In genomic region chr12:110234197-110235154, GRCh38 we compare ENCODE assay signal across 2 cellular contexts.
A peak's percentile ranks its signal among the peaks of the same experiment; 100 is the strongest.
TF ChIP-seq lines count a peak whose summit lies in the region.

No MANE protein-coding gene starts in this region.

TF ChIP-seq in IMR-90, 13 proteins besides CTCF, POLR2A, EP300 and RAD21:
- TF ChIP-seq MXI1 (IDR thresholded peaks at IDR 0.05; ENCODE audit: borderline replicate concordance, low read depth, low read length) (no peak), MAZ (IDR thresholded peaks at IDR 0.05; ENCODE audit: borderline replicate concordance, low read depth, low read length) (no peak), FOS (IDR thresholded peaks at IDR 0.05; ENCODE audit: low read depth, low read length) (no peak), CEBPB (IDR thresholded peaks at IDR 0.05; ENCODE audit: low read depth, low read length) (peak; percentile 92), CHD1 (IDR thresholded peaks at IDR 0.05; ENCODE audit: low read depth, low read length) (no peak), RCOR1 (IDR thresholded peaks at IDR 0.05; ENCODE audit: insufficient replicate concordance, low read length) (no peak), RFX5 (IDR thresholded peaks at IDR 0.05; ENCODE audit: low read depth, low read length) (no peak), ELK1 (IDR thresholded peaks at IDR 0.05; ENCODE audit: borderline replicate concordance, low read depth, low read length) (no peak)

TF ChIP-seq in HEK293T, 16 proteins besides CTCF, POLR2A, EP300 and RAD21 (continued from another document):
- no peak for TF ChIP-seq FOXM1 (IDR thresholded peaks at IDR 0.05; ENCODE audit: borderline replicate concordance)
- no peak for TF ChIP-seq ELF4 (IDR thresholded peaks at IDR 0.05)
- TF ChIP-seq L3MBTL2 (conservative IDR thresholded peaks at IDR 0.05) = no peak
- TF ChIP-seq PKNOX1 (IDR thresholded peaks at IDR 0.05) = no peak
- TF ChIP-seq LEF1 (IDR thresholded peaks at IDR 0.05; ENCODE audit: borderline replicate concordance) = no peak
- no peak for TF ChIP-seq ARNT (IDR thresholded peaks at IDR 0.05)
- TF ChIP-seq NFRKB (IDR thresholded peaks at IDR 0.05) = no peak
- no peak for TF ChIP-seq SUZ12 (IDR thresholded peaks at IDR 0.05)
- no peak for TF ChIP-seq BHLHE40 (IDR thresholded peaks at IDR 0.05; ENCODE audit: borderline replicate concordance)
- TF ChIP-seq CTBP1 (IDR thresholded peaks at IDR 0.05; ENCODE audit: borderline replicate concordance) = no peak
- no peak for TF ChIP-seq FOXA1 (IDR thresholded peaks at IDR 0.05)
- TF ChIP-seq ZNF384 (IDR thresholded peaks at IDR 0.05) = no peak
- TF ChIP-seq SP1 (IDR thresholded peaks at IDR 0.05) = no peak
- no peak for TF ChIP-seq HDGF (IDR thresholded peaks at IDR 0.05; ENCODE audit: borderline replicate concordance)
- TF ChIP-seq FOXK2 (IDR thresholded peaks at IDR 0.05) = no peak
TF ChIP-seq in HEK293T: peak in this region for 0.
